Comparison of ENCODE assay signal across 8 cellular contexts in genomic region chr5:64768358-64769312, GRCh38. TPM values are rescaled to one million over a fixed set of nuclear protein-coding genes. Genes with fewer than 3 reads are reported as not detected.
DNase-seq lines count a peak whose midpoint lies in the region; ATAC-seq, FAIRE-seq and TF ChIP-seq lines count a peak whose summit lies in the region.

Gene CWC27, plus strand, starts transcription at chr5:64768930. Its CDS starts 217 bp downstream, at chr5:64769147.
Gene SREK1IP1, minus strand, starts transcription at chr5:64768691. Its CDS starts 174 bp downstream, at chr5:64768517.

- WGBS in HepG2 (ENCODE audit: low lambda C conversion rate), result under 1% methylated on average over 34 of the region's 48 CpGs

- TF ChIP-seq CTCF in HepG2 (CRISPR knock-in tag; IDR thresholded peaks at IDR 0.05), result 0 out of 2 replicates have a peak, but pooled peaks have one; percentile 15

- intact Hi-C loops in HepG2 (cut with micrococcal nuclease; ENCODE audit: unreplicated experiment), result loop anchor here (5.0 kb wide), 1 partner anchor 131 kb away; no protein-coding TSS in a partner anchor

- peak within 1 kb of the TSS; percentile 91 to 99 (median 98) for H3K4me3 ChIP-seq in HepG2 (replicated peaks in 1 of 3; ENCODE audit: insufficient read depth in 1 of 3, low read depth in 2 of 3, low read length in 3 of 3)

- ATAC-seq in GM19324 (IDR thresholded peaks at IDR 0.05; ENCODE audit: low FRiP score, unreplicated experiment) (peak; percentile 99), HG03469 (IDR thresholded peaks at IDR 0.05; ENCODE audit: unreplicated experiment) (peak; percentile 93), HepG2 (peak; percentile 99)

- no peak for TF ChIP-seq RAD21 in HepG2 (CRISPR knock-in tag; IDR thresholded peaks at IDR 0.05)

- BruUV-seq in HepG2 (replicated peaks; lab: Mats Ljungman, UMichigan), result no TSS peak

- peak within 1 kb of the TSS; percentile 97 for H3K9ac ChIP-seq in HepG2 (ENCODE audit: insufficient read depth, low read depth, low read length)

- DNase-seq in C1 segment of cervical spinal cord (lab: John Stamatoyannopoulos, UW) (peak; percentile 7 to 86 (median 80)), NCI-H526 treated with DMSO at 0.1 percent for 48 hours (lab: John Stamatoyannopoulos, UW) (peak; percentile 69), dermis blood vessel endothelial cell (peak; percentile 94), HepG2 (ENCODE audit: low spot score) (peak; percentile 87)
- peak; percentile 67 to 79 for DNase-seq in activated CD4-positive, alpha-beta T cell treated with anti-CD3 and anti-CD28 coated beads, Interleukin-2, amount 50 U/mL, for 24 hours (ENCODE audit: low read depth in 1 of 2, low spot score in 1 of 2)
- peak; percentile 74 for DNase-seq in stimulated activated CD4-positive, alpha-beta T cell treated with anti-CD3 and anti-CD28 coated beads, Interleukin-4, amount 100 ng/mL, for 1 hour

- no peaks in the 10 kb centered on the region for H3K9me3 ChIP-seq in HepG2 (ENCODE audit: low read length)

- in situ Hi-C loops in HepG2 (cut with HindIII; ENCODE audit: extremely low pct_ligation_motif_present, low pct_unique_long_range_greater_than_20kb), result no loop called here

- POLR2A ChIA-PET in HepG2 (lab: Yijun Ruan, JAX), result no interaction called here

- peak within 1 kb of the TSS; percentile 96 for H3K27ac ChIP-seq in HepG2 (ENCODE audit: extremely low read length, insufficient read depth, low read length)

- H3K4me1 ChIP-seq in HepG2 (ENCODE audit: insufficient read depth, low read length), result peaks cover 39% of the 10 kb centered on the region

- peak; percentile 74 to 85 for TF ChIP-seq POLR2A in HepG2 (IDR thresholded peaks at IDR 0.05; ENCODE audit: insufficient read depth in 1 of 2, low read depth in 2 of 2, low read length in 2 of 2)

- H3K79me2 ChIP-seq in HepG2 (ENCODE audit: insufficient read depth, low read length), result peaks cover 64% of the 10 kb centered on the region

- TF ChIP-seq EP300 in HepG2 (IDR thresholded peaks at IDR 0.05; ENCODE audit: low read depth in 2 of 2, low read length in 2 of 2) (no peak), HepG2 (CRISPR knock-in tag; IDR thresholded peaks at IDR 0.05; ENCODE audit: borderline replicate concordance) (no peak; the same call in 1 of the 2 replicates)

- H3K27me3 ChIP-seq in HepG2 (ENCODE audit: control insufficient read depth in 1 of 2, insufficient read depth in 2 of 2, low read length in 2 of 2), result no peaks in the 10 kb centered on the region; a peak in 1 of 5 replicates

- CTCF ChIA-PET in HepG2 (lab: Yijun Ruan, JAX; ENCODE audit: low intra/inter-chr PET ratio, low total read pairs), result no interaction called here

- no peaks in the 10 kb centered on the region for H4K20me1 ChIP-seq in HepG2 (ENCODE audit: insufficient read depth, low read length)

- H3K4me2 ChIP-seq in HepG2 (ENCODE audit: low read depth, low read length), result peak within 1 kb of the TSS; percentile 93

- FAIRE-seq in HepG2 (lab: Jason Lieb, UNC), result peak; percentile 60

- H3K36me3 ChIP-seq in HepG2 (replicated peaks in 1 of 2; ENCODE audit: control insufficient read depth in 1 of 2, insufficient read depth in 2 of 2, low read length in 2 of 2), result peaks cover 0 to 22% of the 10 kb centered on the region in 2 experiments; a peak in 1 of 5 replicates

- peak within 1 kb of the TSS; percentile 99 for H2AFZ ChIP-seq in HepG2 (ENCODE audit: low read length)

TF ChIP-seq in HepG2, 621 proteins besides CTCF, POLR2A, EP300 and RAD21 (continues in another document):
- no peak for TF ChIP-seq LBX2 (CRISPR knock-in tag; IDR thresholded peaks at IDR 0.05; ENCODE audit: borderline replicate concordance)
- TF ChIP-seq ZNF512B (CRISPR knock-in tag; IDR thresholded peaks at IDR 0.05; ENCODE audit: borderline replicate concordance), result no peak

RNA-seq across cellular contexts. Expression of gene CWC27, which starts in this region (rescaled TPM):
- total RNA-seq in dermis blood vessel endothelial cell, result 9.7 and 16.3 TPM in 2 replicates
- 25.7 and 38.1 TPM in 2 replicates for total RNA-seq in HepG2 (2016; rRNA removed; fragmentation: Illumina TruSeq; extraction: Trizol)
- total RNA-seq in HepG2 (2016; cell fraction: cytosol; rRNA removed; fragmentation: Illumina TruSeq; extraction: Trizol; ENCODE audit: low read depth), result 9.0 and 10.5 TPM in 2 replicates
- total RNA-seq in HepG2 (2016; cell fraction: insoluble cytoplasmic fraction; rRNA removed; fragmentation: Illumina TruSeq; extraction: Trizol), result 24.5 and 37.3 TPM in 2 replicates
- 16.0 TPM in 2 replicates for total RNA-seq in HepG2 (2016; cell fraction: membrane; rRNA removed; fragmentation: Illumina TruSeq; extraction: Trizol)
- 27.6 and 28.3 TPM in 2 replicates for total RNA-seq in HepG2 (2016; cell fraction: nucleus; rRNA removed; fragmentation: Illumina TruSeq; extraction: Trizol)
- 10.7 and 21.1 TPM in 2 replicates for polyA plus RNA-seq in HepG2 (2011; rRNA removed)
- polyA plus RNA-seq in HepG2 (2011; cell fraction: cytosol; rRNA removed), result 7.0 and 11.2 TPM in 2 replicates
- 2.7 and 5.7 TPM in 2 replicates for polyA plus RNA-seq in HepG2 (2011; cell fraction: nucleus; rRNA removed)
- polyA plus RNA-seq in HepG2 (2012), result 13.9 and 22.8 TPM in 2 replicates
- polyA plus RNA-seq in HepG2 (2016; cell fraction: cytosol; fragmentation: Illumina TruSeq; extraction: Trizol; ENCODE audit: low read depth), result 7.9 and 9.2 TPM in 2 replicates
- polyA plus RNA-seq in HepG2 (2016; cell fraction: insoluble cytoplasmic fraction; fragmentation: Illumina TruSeq; extraction: Trizol; ENCODE audit: low read depth), result 46.6 and 49.1 TPM in 2 replicates
- 11.2 and 12.2 TPM in 2 replicates for polyA plus RNA-seq in HepG2 (2016; cell fraction: membrane; fragmentation: Illumina TruSeq; extraction: Trizol; ENCODE audit: low read depth)
- polyA plus RNA-seq in HepG2 (2016; cell fraction: nucleus; fragmentation: Illumina TruSeq; extraction: Trizol; ENCODE audit: insufficient read depth, low read depth), result 17.9 and 20.2 TPM in 2 replicates
- 12.9 and 15.6 TPM in 2 replicates for polyA minus RNA-seq in HepG2 (2011; rRNA and poly(A)+ RNA removed; ENCODE audit: low replicate concordance)
- 9.8 and 14.3 TPM in 2 replicates for polyA minus RNA-seq in HepG2 (2011; cell fraction: cytosol; rRNA and poly(A)+ RNA removed)
- polyA minus RNA-seq in HepG2 (2011; cell fraction: nucleus; rRNA and poly(A)+ RNA removed), result 58.7 and 70.8 TPM in 2 replicates

RNA-seq across cellular contexts. Expression of gene SREK1IP1, which starts in this region (rescaled TPM):
- 12.1 and 13.4 TPM in 2 replicates for total RNA-seq in dermis blood vessel endothelial cell
- 16.5 and 28.7 TPM in 2 replicates for total RNA-seq in HepG2 (2016; rRNA removed; fragmentation: Illumina TruSeq; extraction: Trizol)
- 6.4 and 6.6 TPM in 2 replicates for total RNA-seq in HepG2 (2016; cell fraction: cytosol; rRNA removed; fragmentation: Illumina TruSeq; extraction: Trizol; ENCODE audit: low read depth)
- total RNA-seq in HepG2 (2016; cell fraction: insoluble cytoplasmic fraction; rRNA removed; fragmentation: Illumina TruSeq; extraction: Trizol), result 17.0 and 29.2 TPM in 2 replicates
- 7.9 and 10.2 TPM in 2 replicates for total RNA-seq in HepG2 (2016; cell fraction: membrane; rRNA removed; fragmentation: Illumina TruSeq; extraction: Trizol)
- total RNA-seq in HepG2 (2016; cell fraction: nucleus; rRNA removed; fragmentation: Illumina TruSeq; extraction: Trizol), result 8.1 and 8.2 TPM in 2 replicates
- polyA plus RNA-seq in HepG2 (2011; rRNA removed), result 3.1 and 3.4 TPM in 2 replicates
- 2.2 and 2.4 TPM in 2 replicates for polyA plus RNA-seq in HepG2 (2011; cell fraction: cytosol; rRNA removed)
- polyA plus RNA-seq in HepG2 (2011; cell fraction: nucleus; rRNA removed), result 1.6 and 2.1 TPM in 2 replicates
- polyA plus RNA-seq in HepG2 (2012), result 6.5 TPM in 2 replicates
- polyA plus RNA-seq in HepG2 (2016; cell fraction: cytosol; fragmentation: Illumina TruSeq; extraction: Trizol; ENCODE audit: low read depth), result 8.4 and 10.6 TPM in 2 replicates
- 29.2 and 29.3 TPM in 2 replicates for polyA plus RNA-seq in HepG2 (2016; cell fraction: insoluble cytoplasmic fraction; fragmentation: Illumina TruSeq; extraction: Trizol; ENCODE audit: low read depth)
- polyA plus RNA-seq in HepG2 (2016; cell fraction: membrane; fragmentation: Illumina TruSeq; extraction: Trizol; ENCODE audit: low read depth), result 5.6 and 7.3 TPM in 2 replicates
- polyA plus RNA-seq in HepG2 (2016; cell fraction: nucleus; fragmentation: Illumina TruSeq; extraction: Trizol; ENCODE audit: insufficient read depth, low read depth), result 11.1 and 13.0 TPM in 2 replicates
- polyA minus RNA-seq in HepG2 (2011; rRNA and poly(A)+ RNA removed; ENCODE audit: low replicate concordance), result 1.8 and 5.9 TPM in 2 replicates
- polyA minus RNA-seq in HepG2 (2011; cell fraction: cytosol; rRNA and poly(A)+ RNA removed), result 4.6 and 6.5 TPM in 2 replicates
- polyA minus RNA-seq in HepG2 (2011; cell fraction: nucleus; rRNA and poly(A)+ RNA removed), result 7.6 and 9.9 TPM in 2 replicates

Comparison
In these comparisons a context has a peak if more than half of its experiments do, and no peak if none do; other contexts are left out.
1. Peak in every context shown above with its lines: DNase-seq, ATAC-seq, H3K4me3 ChIP-seq and H3K27ac ChIP-seq.